In genomic region chr10:26606389-26606877, GRCh38 we compare ENCODE assay signal across 8 cellular contexts.
A peak's percentile ranks its signal among the peaks of the same experiment; 100 is the strongest.
DNase-seq lines count a peak whose midpoint lies in the region; ATAC-seq and TF ChIP-seq lines count a peak whose summit lies in the region.
"Not testable (repeated sequence)": the region's sequence is repeated elsewhere in the genome, so short reads cannot be mapped to it uniquely, and the experiment has no call there.

No MANE protein-coding gene starts in this region.

- not testable (repeated sequence) for H3K27me3 Mint-ChIP-seq in HFFc6 (ENCODE audit: insufficient read depth)
- peaks cover 10% of the 10 kb centered on the region for H3K27me3 Mint-ChIP-seq in MCF 10A (ENCODE audit: insufficient read depth, unreplicated experiment)

- not testable (repeated sequence) for H3K4me2 ChIP-seq in Loucy (ENCODE audit: low read depth, low read length, poor library complexity, severe bottlenecking); osteoblast (ENCODE audit: insufficient read depth, low read length)

- POLR2A ChIA-PET in MCF 10A (lab: Yijun Ruan, JAX) = interaction anchor here (0.6 to 1.2 kb wide), 2 partner anchors 16 to 76 kb away, joined by 3 to 4 read pairs; no protein-coding TSS in a partner anchor

- not testable (repeated sequence) for H3K36me3 Mint-ChIP-seq in HFFc6 (ENCODE audit: low read depth); MCF 10A (ENCODE audit: insufficient read depth, unreplicated experiment)

- peak; percentile 57 for ATAC-seq in GM18499 (IDR thresholded peaks at IDR 0.05; ENCODE audit: insufficient read depth, unreplicated experiment)

- not testable (repeated sequence) for H3K9me3 Mint-ChIP-seq in HFFc6; MCF 10A (ENCODE audit: unreplicated experiment)

- H3K9me2 ChIP-seq in Loucy (replicated peaks; ENCODE audit: low read depth, low read length) = not testable (repeated sequence)

- BruUV-seq in MCF 10A (replicated peaks; lab: Mats Ljungman, UMichigan) = not testable (repeated sequence)

- not testable (repeated sequence) for H3K27ac Mint-ChIP-seq in HFFc6; MCF 10A (ENCODE audit: low read depth, unreplicated experiment)

- not testable (repeated sequence) for H3K4me3 ChIP-seq in Loucy (ENCODE audit: low read length, poor library complexity, severe bottlenecking); left ventricle myocardium inferior; osteoblast (ENCODE audit: insufficient read depth, low read length)

- H2AFZ ChIP-seq in Loucy (ENCODE audit: low read length); osteoblast (ENCODE audit: low read length): not testable (repeated sequence)

- not testable (repeated sequence) for H3K4me1 ChIP-seq in Loucy (ENCODE audit: insufficient read depth, low read length, poor library complexity, severe bottlenecking); left ventricle myocardium inferior; osteoblast (ENCODE audit: insufficient read depth, low read length)

- H4K20me1 ChIP-seq in Loucy (ENCODE audit: insufficient read depth, low read length, poor library complexity, severe bottlenecking); osteoblast (ENCODE audit: insufficient read depth, low read length): not testable (repeated sequence)

- DNase-seq in AG20443 (ENCODE audit: low spot score) = peak; percentile 16
- DNase-seq in HFFc6 = peak; percentile 11
- DNase-seq in SK-MEL-5 (ENCODE audit: low read depth, low spot score) = peak; percentile 5
- DNase-seq in MCF 10A (ENCODE audit: unreplicated experiment) = peak; percentile 59
- DNase-seq in left ventricle myocardium inferior; osteoblast (ENCODE audit: insufficient read length, low spot score, missing footprints): not testable (repeated sequence)

- H3K27me3 ChIP-seq in Loucy (ENCODE audit: insufficient read depth, low read length, poor library complexity, severe bottlenecking); osteoblast (ENCODE audit: insufficient read depth, low read length): not testable (repeated sequence)
- H3K27me3 ChIP-seq in left ventricle myocardium inferior (ENCODE audit: low read depth) = peaks cover 22% of the 10 kb centered on the region

- H3K36me3 ChIP-seq in Loucy (ENCODE audit: insufficient read depth, low read length); left ventricle myocardium inferior; osteoblast (ENCODE audit: insufficient read depth, low read length): not testable (repeated sequence)

- not testable (repeated sequence) for H3F3A ChIP-seq in Loucy (ENCODE audit: low read depth)

- not testable (repeated sequence) for H3K9ac ChIP-seq in Loucy (ENCODE audit: low read depth, low read length, poor library complexity, severe bottlenecking)

- intact Hi-C loops in MCF 10A (cut with micrococcal nuclease) = loop anchor here (5.0 kb wide), 1 partner anchor 91 kb away; the partner anchor contains the start of gene PDSS1
- intact Hi-C loops in left ventricle myocardium inferior (cut with micrococcal nuclease) = not testable (repeated sequence)

- not testable (repeated sequence) for H3K4me3 Mint-ChIP-seq in HFFc6; MCF 10A (ENCODE audit: unreplicated experiment)

- H3K79me2 ChIP-seq in Loucy (ENCODE audit: insufficient read depth, low read length); osteoblast (ENCODE audit: insufficient read depth, low read length): not testable (repeated sequence)

- CTCF ChIA-PET in MCF 10A (lab: Yijun Ruan, JAX) = interaction anchor here (0.6 to 1.7 kb wide), 13 partner anchors 9 to 726 kb away, joined by 3 to 6 read pairs (median 4); no protein-coding TSS in a partner anchor

- H3K9me3 ChIP-seq in Loucy (ENCODE audit: insufficient read depth, low read depth, low read length); left ventricle myocardium inferior (replicated peaks); osteoblast (ENCODE audit: low read depth, low read length): not testable (repeated sequence)

- H3K27ac ChIP-seq in left ventricle myocardium inferior (replicated peaks); osteoblast (ENCODE audit: low read depth, low read length): not testable (repeated sequence)

- peak; percentile 85 for TF ChIP-seq CTCF in HFFc6 (IDR thresholded peaks at IDR 0.05)
- TF ChIP-seq CTCF in Loucy (conservative IDR thresholded peaks at IDR 0.05; ENCODE audit: low read length) = peak; percentile 55
- TF ChIP-seq CTCF in MCF 10A (IDR thresholded peaks at IDR 0.05; ENCODE audit: unreplicated experiment) = peak; percentile 61
- peak; percentile 54 for TF ChIP-seq CTCF in left ventricle myocardium inferior (IDR thresholded peaks at IDR 0.05; ENCODE audit: borderline replicate concordance)
- peak; percentile 49 for TF ChIP-seq CTCF in osteoblast (IDR thresholded peaks at IDR 0.05; ENCODE audit: extremely low read depth, low read depth, low read length)

- H3K4me1 Mint-ChIP-seq in HFFc6 (ENCODE audit: low read depth); MCF 10A (ENCODE audit: insufficient read depth, unreplicated experiment): not testable (repeated sequence)

- in situ Hi-C loops in SK-MEL-5 (cut with HindIII; ENCODE audit: low pct_unique_long_range_greater_than_20kb, low sequenced_read_pairs) = not testable (repeated sequence)
